In genomic region chr2:178397002-178397605, GRCh38 we compare ENCODE assay signal across 8 cellular contexts. TPM values are rescaled to one million over a fixed set of nuclear protein-coding genes. Genes with fewer than 3 reads are reported as not detected.
DNase-seq lines count a peak whose midpoint lies in the region; ATAC-seq, FAIRE-seq and TF ChIP-seq lines count a peak whose summit lies in the region.

No MANE protein-coding gene starts in this region.

- H3K27ac ChIP-seq in liver (ENCODE audit: low read depth in 1 of 2, low read length in 2 of 2): no peak overlapping the region

- peak; percentile 88 for ATAC-seq in GM19372 (IDR thresholded peaks at IDR 0.05; ENCODE audit: low read depth, unreplicated experiment)
- peak; percentile 87 for ATAC-seq in HG03342 (IDR thresholded peaks at IDR 0.05; ENCODE audit: unreplicated experiment)

- H3K9ac ChIP-seq in liver (ENCODE audit: low read depth in 1 of 2, low read length in 2 of 2): no peak overlapping the region

- TF ChIP-seq CTCF in bronchial epithelial cell (IDR thresholded peaks at IDR 0.05; ENCODE audit: insufficient read depth, low read length, severe bottlenecking) (peak; percentile 54), liver (IDR thresholded peaks at IDR 0.05; ENCODE audit: low read depth, low read length, missing input control) (peak; percentile 54)

- no peaks in the 10 kb centered on the region for H3K4me1 ChIP-seq in liver (ENCODE audit: control insufficient read depth in 4 of 4, insufficient read depth in 4 of 4, low read length in 3 of 4)

- no peak for FAIRE-seq in bronchial epithelial cell (lab: Jason Lieb, UNC)

- WGBS in liver: 25% methylated on average over 7 of the region's 7 CpGs

- no peaks in the 10 kb centered on the region for H3K27me3 ChIP-seq in bronchial epithelial cell (ENCODE audit: control insufficient read depth, insufficient read depth, low read length)
- no peaks in the 10 kb centered on the region for H3K27me3 ChIP-seq in liver (ENCODE audit: control insufficient read depth in 4 of 4, insufficient read depth in 4 of 4, low read length in 3 of 4)

- no peaks in the 10 kb centered on the region for H3K9me3 ChIP-seq in liver (ENCODE audit: control insufficient read depth in 4 of 4, low read length in 3 of 4)

- peak; percentile 73 to 80 for TF ChIP-seq RAD21 in liver (IDR thresholded peaks at IDR 0.05)

- DNase-seq in DMS 273 treated with DMSO at 0.1 percent for 48 hours (lab: John Stamatoyannopoulos, UW) (peak; percentile 23), NCI-H510A treated with DMSO at 0.1 percent for 48 hours (lab: John Stamatoyannopoulos, UW) (peak; percentile 96), bronchial epithelial cell (ENCODE audit: low read depth) (peak; percentile 53), mesenteric fat pad (ENCODE audit: low spot score) (no peak), UCSD-AML1 (lab: John Stamatoyannopoulos, UW; ENCODE audit: unreplicated experiment) (no peak)

- no peaks in the 10 kb centered on the region for H3K36me3 ChIP-seq in bronchial epithelial cell (ENCODE audit: control insufficient read depth, insufficient read depth, low read length)
- H3K36me3 ChIP-seq in liver (ENCODE audit: control insufficient read depth in 4 of 4, insufficient read depth in 3 of 4, low read depth in 1 of 4, low read length in 3 of 4): peaks cover 0 to 7% (median 0%) of the 10 kb centered on the region in 4 donors

- no peak overlapping the region for H3K4me3 ChIP-seq in bronchial epithelial cell (ENCODE audit: low read depth, low read length)
- no peak overlapping the region for H3K4me3 ChIP-seq in liver (ENCODE audit: low read depth in 1 of 3, low read length in 3 of 3)

TF ChIP-seq in liver, 16 proteins besides CTCF, POLR2A, EP300 and RAD21:
- no peak for TF ChIP-seq REST (IDR thresholded peaks at IDR 0.05)
- no peak for TF ChIP-seq FOXA1 (IDR thresholded peaks at IDR 0.05)
- TF ChIP-seq TAF1 (conservative IDR thresholded peaks at IDR 0.05): no peak
- no peak for TF ChIP-seq FOXA2 (IDR thresholded peaks at IDR 0.05)
- TF ChIP-seq ZBTB33 (IDR thresholded peaks at IDR 0.05): no peak

RNA-seq across cellular contexts. Expression of gene PRKRA, which starts 53.9 kb away (rescaled TPM):
- total RNA-seq in bronchial epithelial cell: 42.6 and 45.5 TPM in 2 replicates
- 10 to 100 TPM; 12.8 to 28.1 TPM for total RNA-seq in liver
- 10 to 100 TPM in 1 of 2 donors, 1 to 10 TPM in 1; 8.3 to 13.9 TPM for polyA plus RNA-seq in liver
- 42.6 TPM for total RNA-seq in mesenteric fat pad

RNA-seq across cellular contexts. Expression of gene PJVK, which starts 54.1 kb away (rescaled TPM):
- total RNA-seq in bronchial epithelial cell (1.2 and 2.4 TPM in 2 replicates), liver (1 to 10 TPM in 1 of 2 donors, under 1 TPM in 1; 0.70 to 2.3 TPM), mesenteric fat pad (2.1 TPM)
- polyA plus RNA-seq in liver: 1 to 10 TPM in 1 of 2 donors, under 1 TPM in 1; 0.48 to 2.1 TPM

Comparison
In these comparisons a context has a peak if more than half of its experiments do, and no peak if none do; other contexts are left out.
1. DNase-seq: peak in DMS 273 treated with DMSO at 0.1 percent for 48 hours (single experiment), NCI-H510A treated with DMSO at 0.1 percent for 48 hours (single experiment) and bronchial epithelial cell (single experiment); none in mesenteric fat pad (single experiment) and UCSD-AML1 (single experiment).